In the genomic region with DNA sequence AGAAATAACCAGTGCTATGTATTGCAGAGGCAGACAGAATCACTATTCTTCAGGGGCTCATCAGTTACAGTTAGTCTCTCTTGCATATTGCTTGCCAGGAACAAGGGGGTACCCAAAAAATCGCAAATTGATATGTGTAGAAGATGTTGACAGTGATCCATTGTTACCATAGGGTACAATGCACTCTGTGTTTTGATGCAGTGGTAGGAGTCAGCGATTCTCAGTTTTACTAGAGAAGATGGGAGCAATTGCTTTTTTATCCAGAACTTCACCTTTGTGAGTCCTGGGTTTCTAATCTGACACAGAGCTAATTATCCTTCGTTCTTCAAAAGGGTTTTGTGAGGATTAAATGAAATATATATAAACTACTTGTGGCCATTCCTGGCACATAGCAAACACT, we compare ENCODE assay signal across 21 cellular contexts.
DNase-seq lines count a peak whose midpoint lies in the region; ATAC-seq, FAIRE-seq and TF ChIP-seq lines count a peak whose summit lies in the region.
"Had no signal": no experiment of that assay in that cellular context is flagged by ENCODE, and none has a peak within 500 bp of the region (broad histone marks: within the 10 kb centered on the region; RNA-seq: fewer than 3 reads in every experiment).

No MANE protein-coding gene starts in this region.

- H2AFZ ChIP-seq in OCI-LY1 (ENCODE audit: low read length): 0 out of 2 replicates have a peak overlapping the region, but pooled peaks have one; percentile 94

- no peaks in the 10 kb centered on the region for H3F3A ChIP-seq in OCI-LY1 (ENCODE audit: insufficient read depth, low read length)

- no peak for TF ChIP-seq EP300 in A549 (IDR thresholded peaks at IDR 0.05)

- DNase-seq in A549 (ENCODE audit: low read depth in 1 of 2, low spot score in 1 of 2) (no peak), superior temporal gyrus (ENCODE audit: extremely low spot score) (peak; percentile 18), body of pancreas (no peak)
- no peak for DNase-seq in CD8-positive, alpha-beta memory T cell
- DNase-seq: 8988T; BE2C; Calu3; CD4-positive, alpha-beta T cell; COR-L47; DMS79 treated with DMSO at 0.1 percent for 48 hours; GF-D8; GOT3 had no signal

- TF ChIP-seq RAD21 in A549 (conservative IDR thresholded peaks at IDR 0.05 in 1 of 2, IDR thresholded peaks at IDR 0.05 in 1 of 2): no peak

- no peaks in the 10 kb centered on the region for H3K9me2 ChIP-seq in OCI-LY1 (ENCODE audit: low read depth, low read length)

- H3K36me3 ChIP-seq in HEK293 (ENCODE audit: control insufficient read depth in 2 of 2, insufficient read depth in 1 of 2, low read length in 2 of 2) (no peaks in the 10 kb centered on the region), OCI-LY1 (ENCODE audit: insufficient read depth, low read length) (no peaks in the 10 kb centered on the region), body of pancreas (replicated peaks in 1 of 2; ENCODE audit: insufficient read depth in 1 of 2, low read depth in 2 of 2) (no peaks in the 10 kb centered on the region)
- H3K36me3 ChIP-seq in CD8-positive, alpha-beta memory T cell (ENCODE audit: insufficient read depth, low read length): no peaks in the 10 kb centered on the region
- H3K36me3 ChIP-seq: BE2C; BLaER1 treated with 17β-estradiol and CSF1 and Interleukin-3, amounts not matched to agents 10 nM and 100 nM; HAP-1 had no signal

- peak overlapping the region; percentile 15 to 27; a peak in 3 of 6 replicates for H3K27ac ChIP-seq in A549
- no peak overlapping the region for H3K27ac ChIP-seq in HEK293 (ENCODE audit: extremely low read depth, low read depth, low read length)
- H3K27ac ChIP-seq in OCI-LY1 (ENCODE audit: low read depth, low read length, poor library complexity, severe bottlenecking): peak overlapping the region; percentile 77
- no peak overlapping the region for H3K27ac ChIP-seq in CD8-positive, alpha-beta memory T cell (ENCODE audit: low read depth, low read length)
- no peak overlapping the region for H3K27ac ChIP-seq in body of pancreas

- no peak for TF ChIP-seq CTCF in A549 (IDR thresholded peaks at IDR 0.05)
- TF ChIP-seq CTCF in HEK293 (tag by site-specific recombination; IDR thresholded peaks at IDR 0.05): no peak
- TF ChIP-seq CTCF in OCI-LY1 (IDR thresholded peaks at IDR 0.05; ENCODE audit: low read length): no peak
- TF ChIP-seq CTCF in body of pancreas (IDR thresholded peaks at IDR 0.05): no peak

- no peak for TF ChIP-seq POLR2A in A549 (IDR thresholded peaks at IDR 0.05; ENCODE audit: low read length)
- TF ChIP-seq POLR2A in body of pancreas (IDR thresholded peaks at IDR 0.05): no peak

- no peaks in the 10 kb centered on the region for H3K27me3 ChIP-seq in OCI-LY1 (ENCODE audit: insufficient read depth, low read length)
- no peaks in the 10 kb centered on the region for H3K27me3 ChIP-seq in CD8-positive, alpha-beta memory T cell (ENCODE audit: insufficient read depth, low read length, poor library complexity, severe bottlenecking)
- H3K27me3 ChIP-seq in body of pancreas: no peaks in the 10 kb centered on the region
- H3K27me3 ChIP-seq: BE2C; BLaER1 treated with 17β-estradiol and CSF1 and Interleukin-3, amounts not matched to agents 10 nM and 100 nM had no signal

- peaks cover 0 to 2% of the 10 kb centered on the region in 2 donors for H3K27me3 Mint-ChIP-seq in CD8-positive, alpha-beta memory T cell
- H3K27me3 Mint-ChIP-seq: CD4-positive, alpha-beta T cell had no signal

- POLR2A ChIA-PET in A549 (lab: Yijun Ruan, JAX) (interaction anchor here (1.5 kb wide), 1 partner anchor 10 kb away, joined by 4 read pairs; no protein-coding TSS in a partner anchor), HEK293 (lab: Yijun Ruan, JAX) (no interaction called here)
- POLR2A ChIA-PET in CD8-positive, alpha-beta memory T cell (lab: Charles Lee): no interaction called here

- H3K4me3 ChIP-seq in A549 (no peak overlapping the region), HEK293 (ENCODE audit: low read depth, low read length) (no peak overlapping the region), OCI-LY1 (ENCODE audit: low read depth, low read length, poor library complexity, severe bottlenecking) (no peak overlapping the region), body of pancreas (no peak overlapping the region)
- H3K4me3 ChIP-seq in CD8-positive, alpha-beta memory T cell (ENCODE audit: low read length): no peak overlapping the region
- H3K4me3 ChIP-seq: BLaER1 treated with 17β-estradiol and CSF1 and Interleukin-3, amounts not matched to agents 10 nM and 100 nM; HAP-1 had no signal

- no peaks in the 10 kb centered on the region for H4K20me1 ChIP-seq in OCI-LY1 (ENCODE audit: insufficient read depth, low read length)
- H4K20me1 ChIP-seq: BLaER1 treated with 17β-estradiol and CSF1 and Interleukin-3, amounts not matched to agents 10 nM and 100 nM had no signal

- H3K4me1 ChIP-seq in A549 (peaks cover 17% of the 10 kb centered on the region; the same call in 2 of the 3 replicates), HEK293 (ENCODE audit: control insufficient read depth, insufficient read depth, low read length) (peaks cover 6% of the 10 kb centered on the region), OCI-LY1 (ENCODE audit: insufficient read depth, low read length, severe bottlenecking) (peaks cover 67% of the 10 kb centered on the region), body of pancreas (no peaks in the 10 kb centered on the region)
- no peaks in the 10 kb centered on the region for H3K4me1 ChIP-seq in CD8-positive, alpha-beta memory T cell (ENCODE audit: insufficient read depth, low read length)
- H3K4me1 ChIP-seq: BE2C, HAP-1 had no signal

- no peak overlapping the region for H3K9ac ChIP-seq in OCI-LY1 (ENCODE audit: low read length)

- 85% methylated on average over 3 of the region's 3 CpGs for WGBS in A549 (ENCODE audit: missing lambda C conversion rate)
- WGBS in body of pancreas, 2 donors: 79 to 87% methylated on average over 3 of the region's 3 CpGs

- no peaks in the 10 kb centered on the region for H3K4me1 Mint-ChIP-seq in CD8-positive, alpha-beta memory T cell

- intact Hi-C loops in body of pancreas (cut with DNase I): no loop called here

- ATAC-seq in A549 (no peak), HG02970 (IDR thresholded peaks at IDR 0.05; ENCODE audit: low FRiP score, unreplicated experiment) (no peak), body of pancreas (no peak)

- FAIRE-seq in A549 (lab: Jason Lieb, UNC): no peak
- FAIRE-seq: GM12891, GM18507, H54 had no signal

- no peaks in the 10 kb centered on the region for H3K9me3 Mint-ChIP-seq in CD8-positive, alpha-beta memory T cell
- H3K9me3 Mint-ChIP-seq: CD4-positive, alpha-beta T cell had no signal

- CTCF ChIA-PET in A549 (lab: Yijun Ruan, JAX): interaction anchor here (0.6 kb wide), 1 partner anchor 625 kb away, joined by 3 read pairs; no protein-coding TSS in a partner anchor
- CTCF ChIA-PET in HEK293 (lab: Yijun Ruan, JAX): interaction anchor here (0.7 to 1.1 kb wide), 2 partner anchors 172 to 649 kb away, joined by 3 to 4 read pairs; no protein-coding TSS in a partner anchor
- CTCF ChIA-PET in CD8-positive, alpha-beta memory T cell (lab: Charles Lee): interaction anchor here (0.9 kb wide), 1 partner anchor 12 kb away, joined by 3 read pairs; no protein-coding TSS in a partner anchor

- no peaks in the 10 kb centered on the region for H3K9me3 ChIP-seq in A549
- H3K9me3 ChIP-seq in HEK293 (ENCODE audit: control insufficient read depth, insufficient read depth, low read depth, low read length): no peaks in the 10 kb centered on the region
- no peaks in the 10 kb centered on the region for H3K9me3 ChIP-seq in OCI-LY1 (ENCODE audit: low read length)
- H3K9me3 ChIP-seq in CD8-positive, alpha-beta memory T cell (ENCODE audit: low read length): no peaks in the 10 kb centered on the region
- no peaks in the 10 kb centered on the region for H3K9me3 ChIP-seq in body of pancreas
- H3K9me3 ChIP-seq: BE2C, HAP-1 had no signal

- no peaks in the 10 kb centered on the region for H3K79me2 ChIP-seq in OCI-LY1 (ENCODE audit: insufficient read depth, low read length)

- H3K4me2 ChIP-seq in A549: no peak overlapping the region
- no peak overlapping the region for H3K4me2 ChIP-seq in OCI-LY1 (ENCODE audit: low read length)

- H3K36me3 Mint-ChIP-seq in CD8-positive, alpha-beta memory T cell: no peaks in the 10 kb centered on the region
- H3K36me3 Mint-ChIP-seq: CD14-positive monocyte had no signal

- no peak overlapping the region for H3K4me3 Mint-ChIP-seq in CD8-positive, alpha-beta memory T cell
- H3K4me3 Mint-ChIP-seq: CD14-positive monocyte; CD4-positive, alpha-beta T cell had no signal

- H3K27ac Mint-ChIP-seq in CD8-positive, alpha-beta memory T cell: no peak overlapping the region
- H3K27ac Mint-ChIP-seq: CD14-positive monocyte; CD4-positive, alpha-beta T cell had no signal

TF ChIP-seq in A549, 52 proteins besides CTCF, POLR2A, EP300 and RAD21 (continues in another document):
- TF ChIP-seq MAZ (IDR thresholded peaks at IDR 0.05; ENCODE audit: borderline replicate concordance, low read depth, low read length): no peak
- TF ChIP-seq, protein P1, sequence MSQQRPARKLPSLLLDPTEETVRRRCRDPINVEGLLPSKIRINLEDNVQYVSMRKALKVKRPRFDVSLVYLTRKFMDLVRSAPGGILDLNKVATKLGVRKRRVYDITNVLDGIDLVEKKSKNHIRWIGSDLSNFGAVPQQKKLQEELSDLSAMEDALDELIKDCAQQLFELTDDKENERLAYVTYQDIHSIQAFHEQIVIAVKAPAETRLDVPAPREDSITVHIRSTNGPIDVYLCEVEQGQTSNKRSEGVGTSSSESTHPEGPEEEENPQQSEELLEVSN (IDR thresholded peaks at IDR 0.05; ENCODE audit: borderline replicate concordance, low read depth): no peak

TF ChIP-seq in HEK293, 187 proteins besides CTCF, POLR2A, EP300 and RAD21 (continues in another document):
- TF ChIP-seq ZNF169 (tag by site-specific recombination; IDR thresholded peaks at IDR 0.05): no peak

Comparison
In these comparisons a context has a peak if more than half of its experiments do, and no peak if none do; other contexts are left out.
1. H3K27ac ChIP-seq: peak in A549 (2 of 2) and OCI-LY1 (single experiment); none in HEK293 (single experiment), CD8-positive, alpha-beta memory T cell (single experiment) and body of pancreas (0 of 4).